Comparison of ENCODE assay signal across 8 cellular contexts in genomic region chr1:89843279-89844121, GRCh38. TPM values are rescaled to one million over a fixed set of nuclear protein-coding genes. Genes with fewer than 3 reads are reported as not detected.
DNase-seq lines count a peak whose midpoint lies in the region; ATAC-seq and TF ChIP-seq lines count a peak whose summit lies in the region.

No MANE protein-coding gene starts in this region.

- no TSS peak for BruUV-seq in A673 (replicated peaks; lab: Mats Ljungman, UMichigan)

- H3K36me3 ChIP-seq in A673 (ENCODE audit: insufficient read depth, low read length, poor library complexity, severe bottlenecking) (peaks cover 28% of the 10 kb centered on the region), lower lobe of right lung (no peaks in the 10 kb centered on the region)

- H3K27ac Mint-ChIP-seq in activated CD4-positive, alpha-beta T cell treated with anti-CD3 and anti-CD28 coated beads, Interleukin-2, amount 10 ng/mL, durations not matched to agents 7 days and 5 days: peak overlapping the region; percentile 96

- DNase-seq in A673 (ENCODE audit: low spot score) (peak; percentile 82), NCI-H345 (lab: John Stamatoyannopoulos, UW) (peak; percentile 73), dermis blood vessel endothelial cell (peak; percentile 82), lower lobe of right lung (peak; percentile 79)
- DNase-seq in activated CD4-positive, alpha-beta T cell treated with anti-CD3 and anti-CD28 coated beads, Interleukin-2, amount 10 ng/mL, durations not matched to agents 7 days and 5 days: peak; percentile 83
- peak; percentile 63 to 74 (median 64) for DNase-seq in stimulated activated CD4-positive, alpha-beta T cell treated with anti-CD3 and anti-CD28 coated beads, TNF-alpha, amount 100 ng/mL, for 48 hours (ENCODE audit: low read depth in 3 of 3)

- H3K9me3 Mint-ChIP-seq in activated CD4-positive, alpha-beta T cell treated with anti-CD3 and anti-CD28 coated beads, Interleukin-2, amount 10 ng/mL, durations not matched to agents 7 days and 5 days: no peaks in the 10 kb centered on the region

- no peaks in the 10 kb centered on the region for H3K9me3 ChIP-seq in A673 (ENCODE audit: low read depth, low read length, poor library complexity, severe bottlenecking)
- no peaks in the 10 kb centered on the region for H3K9me3 ChIP-seq in lower lobe of right lung

- peak; percentile 60 for ATAC-seq in GM18519 (IDR thresholded peaks at IDR 0.05; ENCODE audit: low FRiP score, unreplicated experiment)
- peak; percentile 86 for ATAC-seq in HG03025 (IDR thresholded peaks at IDR 0.05; ENCODE audit: low FRiP score, unreplicated experiment)
- ATAC-seq in lower lobe of right lung: peak; percentile 95 to 98

- peaks cover 36% of the 10 kb centered on the region for H3K36me3 Mint-ChIP-seq in activated CD4-positive, alpha-beta T cell treated with anti-CD3 and anti-CD28 coated beads, Interleukin-2, amount 10 ng/mL, durations not matched to agents 7 days and 5 days (ENCODE audit: low read depth)

- H3K4me1 Mint-ChIP-seq in activated CD4-positive, alpha-beta T cell treated with anti-CD3 and anti-CD28 coated beads, Interleukin-2, amount 10 ng/mL, durations not matched to agents 7 days and 5 days: peaks cover 57% of the 10 kb centered on the region

- peak overlapping the region; percentile 49 for H3K27ac ChIP-seq in A673 (ENCODE audit: low read depth, low read length, poor library complexity, severe bottlenecking)
- peak overlapping the region; percentile 74 for H3K27ac ChIP-seq in lower lobe of right lung

- H3K4me1 ChIP-seq in A673 (ENCODE audit: insufficient read depth, low read length, poor library complexity, severe bottlenecking) (peaks cover 44% of the 10 kb centered on the region), lower lobe of right lung (peaks cover 14% of the 10 kb centered on the region)

- H3K4me3 ChIP-seq in A673 (ENCODE audit: low read depth, low read length, poor library complexity, severe bottlenecking) (peak overlapping the region; percentile 57), lower lobe of right lung (peak overlapping the region; percentile 73)

- H3K27me3 Mint-ChIP-seq in activated CD4-positive, alpha-beta T cell treated with anti-CD3 and anti-CD28 coated beads, Interleukin-2, amount 10 ng/mL, durations not matched to agents 7 days and 5 days: no peaks in the 10 kb centered on the region

- CTCF ChIA-PET in A673 (lab: Charles Lee): interaction anchor here (0.6 to 0.7 kb wide), 4 partner anchors 41 to 775 kb away, joined by 3 to 7 read pairs (median 4); no protein-coding TSS in a partner anchor
- CTCF ChIA-PET in activated CD4-positive, alpha-beta T cell treated with anti-CD3 and anti-CD28 coated beads, Interleukin-2, amount 10 ng/mL, durations not matched to agents 7 days and 5 days (lab: Charles Lee): interaction anchor here (0.7 to 2.8 kb wide), 25 partner anchors 9 to 360 kb away, joined by 3 to 20 read pairs (median 4); partner anchors contain the start of gene LRRC8D

- peak overlapping the region; percentile 90 for H3K4me3 Mint-ChIP-seq in activated CD4-positive, alpha-beta T cell treated with anti-CD3 and anti-CD28 coated beads, Interleukin-2, amount 10 ng/mL, durations not matched to agents 7 days and 5 days

- intact Hi-C loops in A673 (cut with micrococcal nuclease; ENCODE audit: unreplicated experiment) (loop anchor here (1.0 to 5.0 kb wide), 2 partner anchors 64 to 144 kb away; no protein-coding TSS in a partner anchor), lower lobe of right lung (cut with DNase I) (no loop called here)

- H3K27me3 ChIP-seq in A673 (replicated peaks; ENCODE audit: insufficient read depth, low read depth, low read length, poor library complexity): no peaks in the 10 kb centered on the region
- H3K27me3 ChIP-seq in lower lobe of right lung (ENCODE audit: low read depth): no peaks in the 10 kb centered on the region

- POLR2A ChIA-PET in A673 (lab: Charles Lee; ENCODE audit: low non-redundant PET): interaction anchor here (0.6 kb wide), 1 partner anchor 186 kb away, joined by 4 read pairs; no protein-coding TSS in a partner anchor
- POLR2A ChIA-PET in activated CD4-positive, alpha-beta T cell treated with anti-CD3 and anti-CD28 coated beads, Interleukin-2, amount 10 ng/mL, durations not matched to agents 7 days and 5 days (lab: Charles Lee): interaction anchor here (0.8 kb wide), 1 partner anchor 9 kb away, joined by 3 read pairs; no protein-coding TSS in a partner anchor

- TF ChIP-seq CTCF in A673 (conservative IDR thresholded peaks at IDR 0.05; ENCODE audit: low read depth, low read length) (peak; percentile 56), lower lobe of right lung (IDR thresholded peaks at IDR 0.05) (peak; percentile 73)

RNA-seq across cellular contexts. Expression of gene LRRC8D, which starts 22.7 kb away (rescaled TPM):
- total RNA-seq in A673 (2021) (59.4 and 67.5 TPM in 2 replicates), dermis blood vessel endothelial cell (18.5 and 22.4 TPM in 2 replicates), lower lobe of right lung (22.2 TPM)
- total RNA-seq in activated CD4-positive, alpha-beta T cell treated with anti-CD3 and anti-CD28 coated beads, Interleukin-2, amount 10 ng/mL, durations not matched to agents 7 days and 5 days: 10 to 100 TPM; 31.8 to 41.0 TPM

Comparison
In these comparisons a context has a peak if more than half of its experiments do, and no peak if none do; other contexts are left out.
1. Peak in every context shown above with its lines: DNase-seq, ATAC-seq, H3K4me3 ChIP-seq and H3K27ac ChIP-seq.